In genomic region chr17:29588017-29588557, GRCh38 we compare ENCODE assay signal across 8 cellular contexts. TPM values are rescaled to one million over a fixed set of nuclear protein-coding genes. Genes with fewer than 3 reads are reported as not detected.
DNase-seq lines count a peak whose midpoint lies in the region; ATAC-seq and TF ChIP-seq lines count a peak whose summit lies in the region.

No MANE protein-coding gene starts in this region.

- TF ChIP-seq CTCF in HEK293 (tag by site-specific recombination; IDR thresholded peaks at IDR 0.05) (no peak), hepatocyte (IDR thresholded peaks at IDR 0.05; ENCODE audit: poor library complexity) (no peak), spleen (IDR thresholded peaks at IDR 0.05 in 8 of 11, conservative IDR thresholded peaks at IDR 0.05 in 3 of 11) (no peak)
- TF ChIP-seq CTCF in activated CD8-positive, alpha-beta T cell treated with anti-CD3 and anti-CD28 coated beads for 36 hours (IDR thresholded peaks at IDR 0.05): no peak

- H3K9me3 Mint-ChIP-seq in activated CD8-positive, alpha-beta T cell treated with anti-CD3 and anti-CD28 coated beads for 36 hours: no peaks in the 10 kb centered on the region

- TF ChIP-seq POLR2A in spleen (IDR thresholded peaks at IDR 0.05): no peak

- peaks cover 13% of the 10 kb centered on the region for H3K36me3 Mint-ChIP-seq in activated CD8-positive, alpha-beta T cell treated with anti-CD3 and anti-CD28 coated beads for 36 hours (ENCODE audit: low read depth)

- H3K27ac ChIP-seq in HEK293 (ENCODE audit: extremely low read depth, low read depth, low read length): peak overlapping the region; percentile 55
- H3K27ac ChIP-seq in hepatocyte: peak overlapping the region; percentile 71
- peak overlapping the region; percentile 63 to 88 (median 80) for H3K27ac ChIP-seq in spleen

- CTCF ChIA-PET in HEK293 (lab: Yijun Ruan, JAX): interaction anchor here (0.6 to 1.8 kb wide), 7 partner anchors 8 to 439 kb away, joined by 3 to 7 read pairs (median 4); partner anchors contain the start of gene CORO6
- CTCF ChIA-PET in activated CD8-positive, alpha-beta T cell treated with anti-CD3 and anti-CD28 coated beads for 36 hours (lab: Charles Lee): interaction anchor here (1.0 to 14.9 kb wide), 5 partner anchors 9 to 29 kb away, joined by 3 to 172 read pairs (median 6); partner anchors contain the start of gene TP53I13

- peaks cover 23% of the 10 kb centered on the region for H3K4me1 ChIP-seq in HEK293 (ENCODE audit: control insufficient read depth, insufficient read depth, low read length)
- peaks cover 36% of the 10 kb centered on the region for H3K4me1 ChIP-seq in hepatocyte (ENCODE audit: insufficient read depth)
- H3K4me1 ChIP-seq in spleen: peaks cover 69 to 93% (median 84%) of the 10 kb centered on the region in 6 donors

- H2AFZ ChIP-seq in hepatocyte: peak overlapping the region; percentile 9

- H3K4me3 ChIP-seq in HEK293 (ENCODE audit: low read depth, low read length) (peak overlapping the region; percentile 86), hepatocyte (peak overlapping the region; percentile 45), spleen (peak overlapping the region; percentile 65 to 95 (median 80))

- H3K9me2 ChIP-seq in hepatocyte (replicated peaks; ENCODE audit: insufficient read depth): no peaks in the 10 kb centered on the region

- peak overlapping the region; percentile 87 for H3K4me3 Mint-ChIP-seq in activated CD8-positive, alpha-beta T cell treated with anti-CD3 and anti-CD28 coated beads for 36 hours

- peaks cover 43% of the 10 kb centered on the region for H4K20me1 ChIP-seq in hepatocyte (ENCODE audit: insufficient read depth, poor library complexity, severe bottlenecking)

- WGBS in hepatocyte (ENCODE audit: low lambda C conversion rate, missing lambda C conversion rate): 46% methylated on average over 8 of the region's 8 CpGs
- 9 to 26% (median 22%) methylated on average over 5 to 8 of the region's 8 CpGs for WGBS in spleen, 5 donors

- POLR2A ChIA-PET in HEK293 (lab: Yijun Ruan, JAX): interaction anchor here (0.7 to 1.8 kb wide), 6 partner anchors 12 to 294 kb away, joined by 3 to 8 read pairs (median 4); partner anchors contain the start of genes NUFIP2 and TP53I13
- POLR2A ChIA-PET in activated CD8-positive, alpha-beta T cell treated with anti-CD3 and anti-CD28 coated beads for 36 hours (lab: Charles Lee): interaction anchor here (0.5 to 3.3 kb wide), 7 partner anchors 11 to 919 kb away, joined by 3 to 19 read pairs (median 8); partner anchors contain the start of gene TP53I13

- no peak for ATAC-seq in activated CD8-positive, alpha-beta T cell treated with anti-CD3 and anti-CD28 coated beads for 36 hours
- ATAC-seq in GM19035 (IDR thresholded peaks at IDR 0.05; ENCODE audit: unreplicated experiment): no peak
- no peak for ATAC-seq in HG03571 (IDR thresholded peaks at IDR 0.05; ENCODE audit: unreplicated experiment)

- H3K9me3 ChIP-seq in HEK293 (ENCODE audit: control insufficient read depth, insufficient read depth, low read depth, low read length) (no peaks in the 10 kb centered on the region), hepatocyte (ENCODE audit: low read depth) (no peaks in the 10 kb centered on the region), spleen (no peaks in the 10 kb centered on the region)

- peak; percentile 31 for DNase-seq in activated CD8-positive, alpha-beta T cell treated with anti-CD3 and anti-CD28 coated beads for 36 hours
- DNase-seq in hepatocyte (ENCODE audit: low spot score) (no peak), spleen (no peak), NCI-H510A treated with DMSO at 0.1 percent for 48 hours (lab: John Stamatoyannopoulos, UW) (no peak), midbrain (lab: John Stamatoyannopoulos, UW) (no peak)

- peaks cover 55% of the 10 kb centered on the region for H3K79me2 ChIP-seq in hepatocyte

- H3K27ac Mint-ChIP-seq in activated CD8-positive, alpha-beta T cell treated with anti-CD3 and anti-CD28 coated beads for 36 hours: peak overlapping the region; percentile 84

- peak overlapping the region; percentile 93 for H3K4me2 ChIP-seq in hepatocyte

- no peaks in the 10 kb centered on the region for H3K27me3 ChIP-seq in hepatocyte
- peaks cover 0 to 19% (median 0%) of the 10 kb centered on the region in 7 donors for H3K27me3 ChIP-seq in spleen (replicated peaks in 1 of 7)

- H3K4me1 Mint-ChIP-seq in activated CD8-positive, alpha-beta T cell treated with anti-CD3 and anti-CD28 coated beads for 36 hours (ENCODE audit: low read depth): peaks cover 73% of the 10 kb centered on the region

- peaks cover 0 to 23% of the 10 kb centered on the region in 2 experiments; a peak in 1 of 3 replicates for H3K36me3 ChIP-seq in HEK293 (ENCODE audit: control insufficient read depth in 2 of 2, insufficient read depth in 1 of 2, low read length in 2 of 2)
- no peaks in the 10 kb centered on the region for H3K36me3 ChIP-seq in hepatocyte (replicated peaks; ENCODE audit: insufficient read depth, low read depth)
- peaks cover 0 to 5% (median 2%) of the 10 kb centered on the region in 6 donors for H3K36me3 ChIP-seq in spleen

- H3K27me3 Mint-ChIP-seq in activated CD8-positive, alpha-beta T cell treated with anti-CD3 and anti-CD28 coated beads for 36 hours: no peaks in the 10 kb centered on the region

- intact Hi-C loops in activated CD8-positive, alpha-beta T cell treated with anti-CD3 and anti-CD28 coated beads for 36 hours (cut with micrococcal nuclease): no loop called here
- intact Hi-C loops in spleen (cut with DNase I; ENCODE audit: low total_unique reads): no loop called here

TF ChIP-seq in HEK293, 187 proteins besides CTCF, POLR2A, EP300 and RAD21:
- TF ChIP-seq ZNF585B (tag by site-specific recombination; IDR thresholded peaks at IDR 0.05) (no peak), ZNF10 (tag by site-specific recombination; IDR thresholded peaks at IDR 0.05) (peak; percentile 36; the same call in 1 of the 2 replicates)

RNA-seq across cellular contexts. Expression of gene GIT1, which starts 1.4 kb away (rescaled TPM):
- 10 to 100 TPM; 54.8 to 59.3 TPM for total RNA-seq in activated CD8-positive, alpha-beta T cell treated with anti-CD3 and anti-CD28 coated beads for 36 hours
- total RNA-seq in hepatocyte (18.6 and 20.0 TPM in 2 replicates), spleen (10 to 100 TPM; 42.6 to 64.7 (median 50.2) TPM)
- polyA plus RNA-seq in hepatocyte (35.2 and 46.3 TPM in 2 replicates), spleen (10 to 100 TPM; 20.4 to 38.1 (median 27.1) TPM)

RNA-seq across cellular contexts. Expression of gene ANKRD13B, which starts 4.8 kb away (rescaled TPM):
- 10 to 100 TPM; 22.8 to 22.9 TPM for total RNA-seq in activated CD8-positive, alpha-beta T cell treated with anti-CD3 and anti-CD28 coated beads for 36 hours
- total RNA-seq in hepatocyte (3.5 and 5.1 TPM in 2 replicates), spleen (1 to 10 TPM; 2.1 to 5.5 (median 2.7) TPM)
- polyA plus RNA-seq in hepatocyte (7.2 and 11.6 TPM in 2 replicates), spleen (1 to 10 TPM in 2 of 3 donors, under 1 TPM in 1; 0.85 to 2.5 (median 1.2) TPM)

RNA-seq across cellular contexts. Expression of gene TP53I13, which starts 19.6 kb away (rescaled TPM):
- total RNA-seq in activated CD8-positive, alpha-beta T cell treated with anti-CD3 and anti-CD28 coated beads for 36 hours: 10 to 100 TPM; 46.7 to 50.2 TPM
- total RNA-seq in hepatocyte (43.4 and 52.9 TPM in 2 replicates), spleen (10 to 100 TPM; 39.5 to 74.9 (median 68.7) TPM)
- polyA plus RNA-seq in hepatocyte (92.9 and 94.2 TPM in 2 replicates), spleen (100 to 1,000 TPM; 129 to 209 (median 190) TPM)

RNA-seq across cellular contexts. Expression of gene ABHD15, which starts 21.2 kb away (rescaled TPM):
- 10 to 100 TPM in 1 of 2 experiments, 1 to 10 TPM in 1; 9.7 to 10.1 TPM for total RNA-seq in activated CD8-positive, alpha-beta T cell treated with anti-CD3 and anti-CD28 coated beads for 36 hours
- 16.8 and 19.2 TPM in 2 replicates for total RNA-seq in hepatocyte
- 11.0 and 11.8 TPM in 2 replicates for polyA plus RNA-seq in hepatocyte
- total RNA-seq in spleen: 10 to 100 TPM in 6 of 7 donors, 1 to 10 TPM in 1; 9.6 to 23.8 (median 15.8) TPM
- 1 to 10 TPM; 5.7 to 7.9 (median 7.5) TPM for polyA plus RNA-seq in spleen

RNA-seq across cellular contexts. Expression of gene CORO6, which starts 34.6 kb away (rescaled TPM):
- 10 to 100 TPM; 11.6 to 13.0 TPM for total RNA-seq in activated CD8-positive, alpha-beta T cell treated with anti-CD3 and anti-CD28 coated beads for 36 hours
- total RNA-seq in hepatocyte: 0.83 and 1.5 TPM in 2 replicates
- 1.9 and 3.4 TPM in 2 replicates for polyA plus RNA-seq in hepatocyte
- 1 to 10 TPM in 6 of 7 donors, under 1 TPM in 1; 0.81 to 4.8 (median 2.7) TPM for total RNA-seq in spleen
- polyA plus RNA-seq in spleen: 1 to 10 TPM; 4.0 to 5.1 (median 4.6) TPM
